8 cellular contexts compared by ENCODE assay signal in the genomic region with DNA sequence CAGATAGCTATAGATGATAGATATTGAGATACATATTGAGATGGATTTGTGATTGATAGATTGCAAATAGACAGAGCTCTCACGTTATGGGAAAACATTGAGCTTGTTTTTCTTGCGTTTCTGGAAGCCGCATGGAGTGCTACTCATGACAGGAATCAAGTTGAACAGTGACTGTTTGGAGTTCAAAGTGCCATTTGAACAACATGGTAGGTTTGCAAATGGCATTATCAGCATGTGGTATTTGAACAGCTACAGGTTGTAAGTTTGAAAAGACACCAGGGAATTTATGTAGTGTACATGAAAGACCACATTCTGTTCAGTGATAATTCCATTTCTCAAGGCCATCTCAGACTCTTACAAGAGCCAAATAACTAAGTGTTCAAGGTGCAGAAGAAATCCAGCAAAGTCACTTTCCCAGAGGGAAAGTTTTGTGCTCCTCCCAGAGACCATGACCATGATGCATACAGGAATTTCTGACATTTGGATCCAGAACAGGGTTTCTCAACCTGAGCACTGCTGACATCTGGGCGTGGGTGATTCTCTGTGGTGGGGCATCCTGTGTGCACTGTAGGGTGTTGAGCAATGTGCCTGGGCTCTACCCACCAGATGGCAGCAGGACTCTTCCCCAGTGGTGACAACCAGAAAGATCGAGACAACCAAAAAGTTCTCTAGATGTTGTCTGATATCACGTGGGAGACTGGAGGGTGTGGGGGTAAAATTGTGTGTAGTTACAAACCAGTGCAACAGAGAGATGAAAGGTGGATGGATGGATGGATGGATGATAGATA.
A peak's percentile ranks its signal among the peaks of the same experiment; 100 is the strongest.
DNase-seq lines count a peak whose midpoint lies in the region; ATAC-seq lines count a peak whose summit lies in the region.
"Had no signal": no experiment of that assay in that cellular context is flagged by ENCODE, and none has a peak within 500 bp of the region (broad histone marks: within the 10 kb centered on the region; RNA-seq: fewer than 3 reads in every experiment).

No MANE protein-coding gene starts in this region.

- H3K27me3 Mint-ChIP-seq in dendritic cell treated with granulocyte-macrophage colony-stimulating factor and Interleukin-4, amounts not matched to agents 40 ng/mL and 50 ng/mL, for 4 days, result no peaks in the 10 kb centered on the region

- ATAC-seq in HG03342 (IDR thresholded peaks at IDR 0.05; ENCODE audit: unreplicated experiment) (no peak), GM19023 (IDR thresholded peaks at IDR 0.05; ENCODE audit: unreplicated experiment) (no peak)

- no peaks in the 10 kb centered on the region for H3K9me3 Mint-ChIP-seq in dendritic cell treated with granulocyte-macrophage colony-stimulating factor and Interleukin-4, amounts not matched to agents 40 ng/mL and 50 ng/mL, for 4 days

- peak overlapping the region; percentile 4 for H3K27ac Mint-ChIP-seq in dendritic cell treated with granulocyte-macrophage colony-stimulating factor and Interleukin-4, amounts not matched to agents 40 ng/mL and 50 ng/mL, for 4 days

- H3K36me3 Mint-ChIP-seq in dendritic cell treated with granulocyte-macrophage colony-stimulating factor and Interleukin-4, amounts not matched to agents 40 ng/mL and 50 ng/mL, for 4 days (ENCODE audit: low read depth), result peaks cover 87% of the 10 kb centered on the region

- intact Hi-C loops in dendritic cell treated with granulocyte-macrophage colony-stimulating factor and Interleukin-4, amounts not matched to agents 40 ng/mL and 50 ng/mL, for 4 days (cut with micrococcal nuclease), result no loop called here

- DNase-seq in HCEC 1CT (peak; percentile 2), A172 (ENCODE audit: low spot score) (no peak)
- DNase-seq in activated CD4-positive, CD25-positive, alpha-beta regulatory T cell treated with anti-CD3 and anti-CD28 coated beads, Interleukin-2, amount 50 U/mL, for 16 hours (ENCODE audit: low read depth, low spot score), result peak; percentile 31
- peak; percentile 37 for DNase-seq in stimulated activated CD8-positive, alpha-beta memory T cell treated with anti-CD3 and anti-CD28 coated beads, Interleukin-12 subunit alpha, Interleukin-12 subunit beta, amount 100 ng/mL, for 1 hour (ENCODE audit: low read depth)
- DNase-seq: NCI-H2171 had no signal

- H3K4me3 Mint-ChIP-seq in dendritic cell treated with granulocyte-macrophage colony-stimulating factor and Interleukin-4, amounts not matched to agents 40 ng/mL and 50 ng/mL, for 4 days, result no peak overlapping the region

- H3K4me1 Mint-ChIP-seq in dendritic cell treated with granulocyte-macrophage colony-stimulating factor and Interleukin-4, amounts not matched to agents 40 ng/mL and 50 ng/mL, for 4 days (ENCODE audit: low read depth), result peaks cover 31% of the 10 kb centered on the region
